ENCODE assay signal across 16 cellular contexts in genomic region chr5:168464214-168464613, GRCh38.
"Had no signal": no experiment of that assay in that cellular context is flagged by ENCODE, and none has a peak within 500 bp of the region (broad histone marks: within the 10 kb centered on the region; RNA-seq: fewer than 3 reads in every experiment).

No MANE protein-coding gene starts in this region.

- H3K4me1 Mint-ChIP-seq: stimulated activated memory B cell treated with anti-CD40 and anti-IgM and Interleukin-4, amounts not matched to agents 10 μg/mL and 1 μg/mL and 100 μg/mL, for 72 hours had no signal

- H3K9me3 ChIP-seq: esophagus muscularis mucosa, heart right ventricle, mucosa of descending colon, psoas muscle, right lobe of liver, tibial nerve had no signal

- H3K36me3 Mint-ChIP-seq: activated CD4-positive, alpha-beta memory T cell treated with anti-CD3 and anti-CD28 coated beads for 36 hours; natural killer cell; stimulated activated memory B cell treated with anti-CD40 and anti-IgM and Interleukin-4, amounts not matched to agents 10 μg/mL and 1 μg/mL and 100 μg/mL, for 72 hours had no signal

- H3K9me3 Mint-ChIP-seq: activated CD4-positive, alpha-beta memory T cell treated with anti-CD3 and anti-CD28 coated beads for 36 hours; natural killer cell; stimulated activated memory B cell treated with anti-CD40 and anti-IgM and Interleukin-4, amounts not matched to agents 10 μg/mL and 1 μg/mL and 100 μg/mL, for 72 hours had no signal

- H3K4me3 Mint-ChIP-seq: activated CD4-positive, alpha-beta memory T cell treated with anti-CD3 and anti-CD28 coated beads for 36 hours; natural killer cell; stimulated activated memory B cell treated with anti-CD40 and anti-IgM and Interleukin-4, amounts not matched to agents 10 μg/mL and 1 μg/mL and 100 μg/mL, for 72 hours had no signal

- DNase-seq: activated CD4-positive, alpha-beta memory T cell treated with anti-CD3 and anti-CD28 coated beads for 36 hours; activated CD8-positive, alpha-beta memory T cell treated with anti-CD3 and anti-CD28 coated beads, Interleukin-2, amount 50 U/mL, for 48 hours; activated naive CD4-positive, alpha-beta T cell treated with Interleukin-2 at 50 U/mL for 16 hours; foreskin melanocyte; heart right ventricle; mammary epithelial cell; mucosa of descending colon; natural killer cell; psoas muscle; stimulated activated CD4-positive, alpha-beta T cell treated with anti-CD3 and anti-CD28 coated beads, Interleukin-1b, Interleukin-23, amount 100 ng/mL, for 48 hours had no signal

- H3K27me3 Mint-ChIP-seq: activated CD4-positive, alpha-beta memory T cell treated with anti-CD3 and anti-CD28 coated beads for 36 hours; stimulated activated memory B cell treated with anti-CD40 and anti-IgM and Interleukin-4, amounts not matched to agents 10 μg/mL and 1 μg/mL and 100 μg/mL, for 72 hours had no signal

- H3K4me3 ChIP-seq: esophagus muscularis mucosa, heart right ventricle, mucosa of descending colon, psoas muscle, right lobe of liver, tibial nerve had no signal

- H3K27ac ChIP-seq: esophagus muscularis mucosa, heart right ventricle, psoas muscle, right lobe of liver, tibial nerve, VCaP had no signal

- H3K36me3 ChIP-seq: esophagus muscularis mucosa, heart right ventricle, tibial nerve had no signal

- H3K27me3 ChIP-seq: esophagus muscularis mucosa, heart right ventricle, right lobe of liver, tibial nerve had no signal

- H3K27ac Mint-ChIP-seq: activated CD4-positive, alpha-beta memory T cell treated with anti-CD3 and anti-CD28 coated beads for 36 hours; stimulated activated memory B cell treated with anti-CD40 and anti-IgM and Interleukin-4, amounts not matched to agents 10 μg/mL and 1 μg/mL and 100 μg/mL, for 72 hours had no signal

- ATAC-seq: heart right ventricle; left lobe of liver; mucosa of descending colon; natural killer cell; psoas muscle; right lobe of liver; stimulated activated memory B cell treated with anti-CD40 and anti-IgM and Interleukin-4, amounts not matched to agents 10 μg/mL and 1 μg/mL and 100 μg/mL, for 72 hours had no signal

- H3K4me1 ChIP-seq: esophagus muscularis mucosa, heart right ventricle, psoas muscle, right lobe of liver, tibial nerve had no signal
